In the genomic region with DNA sequence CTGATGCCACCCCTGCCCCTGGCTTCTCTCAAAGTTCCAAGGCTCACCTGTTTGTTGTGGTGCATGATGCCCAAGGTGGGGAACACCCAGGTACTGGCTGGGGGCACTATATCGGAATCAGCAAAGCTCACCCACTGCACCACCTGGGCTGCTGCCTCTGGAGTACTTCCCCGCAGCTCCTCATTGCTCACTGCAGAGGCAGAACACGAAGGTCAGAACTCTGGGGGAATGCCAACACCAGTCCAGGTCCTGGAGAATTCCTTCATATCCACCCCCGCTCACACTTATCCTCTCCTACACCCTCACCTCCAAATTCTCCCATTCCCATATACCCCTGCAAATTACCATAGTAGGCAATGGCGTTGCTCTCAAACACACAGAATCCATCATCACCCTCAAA, we compare ENCODE assay signal across 8 cellular contexts. TPM values are rescaled to one million over a fixed set of nuclear protein-coding genes. Genes with fewer than 3 reads are reported as not detected.
A peak's percentile ranks its signal among the peaks of the same experiment; 100 is the strongest.
DNase-seq lines count a peak whose midpoint lies in the region; ATAC-seq and TF ChIP-seq lines count a peak whose summit lies in the region.
"Not testable (repeated sequence)": the region's sequence is repeated elsewhere in the genome, so short reads cannot be mapped to it uniquely, and the experiment has no call there.

No MANE protein-coding gene starts in this region.

- H3K27me3 Mint-ChIP-seq in CD8-positive, alpha-beta T cell (ENCODE audit: low read depth); activated CD8-positive, alpha-beta memory T cell treated with anti-CD3 and anti-CD28 coated beads, Interleukin-2, amount 10 ng/mL, durations not matched to agents 7 days and 5 days: not testable (repeated sequence)
- peaks cover 16% of the 10 kb centered on the region for H3K27me3 Mint-ChIP-seq in brain

- H3K9me2 ChIP-seq in neural cell (ENCODE audit: insufficient read depth, low read length): not testable (repeated sequence)

- H3K4me3 Mint-ChIP-seq in CD8-positive, alpha-beta T cell: peak overlapping the region; percentile 33
- H3K4me3 Mint-ChIP-seq in activated CD8-positive, alpha-beta memory T cell treated with anti-CD3 and anti-CD28 coated beads, Interleukin-2, amount 10 ng/mL, durations not matched to agents 7 days and 5 days: peak overlapping the region; percentile 94
- peak overlapping the region; percentile 25 to 97 (median 94) for H3K4me3 Mint-ChIP-seq in brain

- H3K4me1 Mint-ChIP-seq in CD8-positive, alpha-beta T cell (ENCODE audit: low read depth): peaks cover 58% of the 10 kb centered on the region
- H3K4me1 Mint-ChIP-seq in activated CD8-positive, alpha-beta memory T cell treated with anti-CD3 and anti-CD28 coated beads, Interleukin-2, amount 10 ng/mL, durations not matched to agents 7 days and 5 days: peaks cover 66% of the 10 kb centered on the region
- H3K4me1 Mint-ChIP-seq in brain: peaks cover 55% of the 10 kb centered on the region

- not testable (repeated sequence) for TF ChIP-seq EP300 in neural cell (conservative IDR thresholded peaks at IDR 0.05; ENCODE audit: poor library complexity, severe bottlenecking)

- H3K36me3 ChIP-seq in CD8-positive, alpha-beta T cell (ENCODE audit: insufficient read depth, low read length): peaks cover 29% of the 10 kb centered on the region
- H3K36me3 ChIP-seq in HUES64 (ENCODE audit: insufficient read depth, low read length): peaks cover 73% of the 10 kb centered on the region
- H3K36me3 ChIP-seq in RWPE2 (ENCODE audit: low read depth): peaks cover 67% of the 10 kb centered on the region
- peaks cover 56% of the 10 kb centered on the region for H3K36me3 ChIP-seq in cardiac muscle cell
- not testable (repeated sequence) for H3K36me3 ChIP-seq in neural cell (ENCODE audit: insufficient read depth, low read length)
- peaks cover 34 to 37% of the 10 kb centered on the region in 2 donors for H3K36me3 ChIP-seq in stomach smooth muscle (ENCODE audit: control insufficient read depth in 2 of 2, insufficient read depth in 2 of 2, low read length in 2 of 2)

- TF ChIP-seq RAD21 in neural cell (conservative IDR thresholded peaks at IDR 0.05): not testable (repeated sequence)

- ATAC-seq in CD8-positive, alpha-beta T cell; RWPE2 (ENCODE audit: low read depth); activated CD8-positive, alpha-beta memory T cell treated with anti-CD3 and anti-CD28 coated beads, Interleukin-2, amount 10 ng/mL, durations not matched to agents 7 days and 5 days: not testable (repeated sequence)

- H4K20me1 ChIP-seq in neural cell (ENCODE audit: insufficient read depth): not testable (repeated sequence)

- not testable (repeated sequence) for H3K9me3 ChIP-seq in CD8-positive, alpha-beta T cell (ENCODE audit: low read length); HUES64 (ENCODE audit: insufficient read depth, low read depth, low read length); RWPE2 (ENCODE audit: severe bottlenecking); cardiac muscle cell (ENCODE audit: low read depth); neural cell (ENCODE audit: low read length); stomach smooth muscle (ENCODE audit: control insufficient read depth in 2 of 2, low read length in 2 of 2)

- not testable (repeated sequence) for H3K4me3 ChIP-seq in CD8-positive, alpha-beta T cell (ENCODE audit: low read depth, low read length); RWPE2 (ENCODE audit: severe bottlenecking); cardiac muscle cell; stomach smooth muscle (ENCODE audit: low read length in 2 of 2)
- H3K4me3 ChIP-seq in HUES64 (ENCODE audit: low read length): peak overlapping the region; percentile 92; the same call in 1 of the 2 replicates
- H3K4me3 ChIP-seq in neural cell (ENCODE audit: low read length): peak overlapping the region; percentile 87

- H3K27me3 ChIP-seq in CD8-positive, alpha-beta T cell (ENCODE audit: insufficient read depth, low read length); HUES64 (ENCODE audit: insufficient read depth, low read length); RWPE2 (ENCODE audit: insufficient read depth, poor library complexity, severe bottlenecking); cardiac muscle cell; neural cell (ENCODE audit: insufficient read depth, low read depth, low read length); stomach smooth muscle (ENCODE audit: control insufficient read depth in 1 of 2, insufficient read depth in 2 of 2, low read length in 2 of 2): not testable (repeated sequence)

- H3K27ac ChIP-seq in CD8-positive, alpha-beta T cell (ENCODE audit: low read depth, low read length); HUES64 (ENCODE audit: low read depth, low read length); neural cell (ENCODE audit: low read length); stomach smooth muscle (ENCODE audit: low read length): not testable (repeated sequence)
- H3K27ac ChIP-seq in RWPE2 (ENCODE audit: poor library complexity, severe bottlenecking) (peak overlapping the region; percentile 79), cardiac muscle cell (peak overlapping the region; percentile 53)

- not testable (repeated sequence) for DNase-seq in CD8-positive, alpha-beta T cell; RWPE2 (ENCODE audit: low spot score); activated CD8-positive, alpha-beta memory T cell treated with anti-CD3 and anti-CD28 coated beads, Interleukin-2, amount 10 ng/mL, durations not matched to agents 7 days and 5 days; cardiac muscle cell (ENCODE audit: low read depth in 1 of 2, low spot score in 1 of 2)

- H3K9me3 Mint-ChIP-seq in CD8-positive, alpha-beta T cell; activated CD8-positive, alpha-beta memory T cell treated with anti-CD3 and anti-CD28 coated beads, Interleukin-2, amount 10 ng/mL, durations not matched to agents 7 days and 5 days (ENCODE audit: low read depth); brain: not testable (repeated sequence)

- not testable (repeated sequence) for TF ChIP-seq CTCF in CD8-positive, alpha-beta T cell (IDR thresholded peaks at IDR 0.05); RWPE2 (IDR thresholded peaks at IDR 0.05; ENCODE audit: poor library complexity, severe bottlenecking); brain (conservative IDR thresholded peaks at IDR 0.05); cardiac muscle cell (IDR thresholded peaks at IDR 0.05; ENCODE audit: low read depth, low read length); neural cell (IDR thresholded peaks at IDR 0.05; ENCODE audit: poor library complexity, severe bottlenecking)

- POLR2A ChIA-PET in CD8-positive, alpha-beta T cell (lab: Charles Lee): not testable (repeated sequence)

- H3K79me2 ChIP-seq in neural cell (replicated peaks; ENCODE audit: insufficient read depth, low read length): peaks cover 34% of the 10 kb centered on the region

- H3K9ac ChIP-seq in HUES64 (ENCODE audit: low read depth, low read length) (peak overlapping the region; percentile 98; the same call in 1 of the 2 replicates), stomach smooth muscle (ENCODE audit: low read length in 2 of 2) (peak overlapping the region; percentile 6 to 42)
- H3K9ac ChIP-seq in neural cell (ENCODE audit: low read length): not testable (repeated sequence)

- H3K36me3 Mint-ChIP-seq in CD8-positive, alpha-beta T cell: peaks cover 81% of the 10 kb centered on the region
- H3K36me3 Mint-ChIP-seq in activated CD8-positive, alpha-beta memory T cell treated with anti-CD3 and anti-CD28 coated beads, Interleukin-2, amount 10 ng/mL, durations not matched to agents 7 days and 5 days: peaks cover 51% of the 10 kb centered on the region
- peaks cover 69% of the 10 kb centered on the region for H3K36me3 Mint-ChIP-seq in brain

- intact Hi-C loops in CD8-positive, alpha-beta T cell (cut with DNase I, micrococcal nuclease): loop anchor here in 1 of 2 experiments (5.0 kb wide), 3 partner anchors 51 to 181 kb away; a partner anchor contains a TSS

- not testable (repeated sequence) for H3F3A ChIP-seq in neural cell (ENCODE audit: insufficient read depth, low read length, poor library complexity, severe bottlenecking)

- H3K4me2 ChIP-seq in neural cell (ENCODE audit: low read length): not testable (repeated sequence)

- CTCF ChIA-PET in CD8-positive, alpha-beta T cell (lab: Charles Lee): interaction anchor here (0.6 to 5.5 kb wide), 2 partner anchors 13 to 146 kb away, joined by 3 to 53 read pairs; no protein-coding TSS in a partner anchor
- CTCF ChIA-PET in activated CD8-positive, alpha-beta memory T cell treated with anti-CD3 and anti-CD28 coated beads, Interleukin-2, amount 10 ng/mL, durations not matched to agents 7 days and 5 days (lab: Charles Lee): interaction anchor here (1.2 to 7.3 kb wide), 5 partner anchors 12 to 177 kb away, joined by 4 to 60 read pairs (median 44); a partner anchor contains a TSS

- H2AFZ ChIP-seq in neural cell (ENCODE audit: low read depth, low read length): not testable (repeated sequence)

- H3K4me1 ChIP-seq in CD8-positive, alpha-beta T cell (ENCODE audit: insufficient read depth, low read length): peaks cover 28% of the 10 kb centered on the region
- H3K4me1 ChIP-seq in HUES64 (ENCODE audit: insufficient read depth, low read length) (peaks cover 24% of the 10 kb centered on the region; the same call in 1 of the 2 replicates), stomach smooth muscle (ENCODE audit: control insufficient read depth, insufficient read depth, low read length) (peaks cover 34% of the 10 kb centered on the region)
- not testable (repeated sequence) for H3K4me1 ChIP-seq in RWPE2 (ENCODE audit: insufficient read depth, poor library complexity, severe bottlenecking); cardiac muscle cell (ENCODE audit: low read depth)

- peak overlapping the region; percentile 49 for H3K27ac Mint-ChIP-seq in CD8-positive, alpha-beta T cell
- peak overlapping the region; percentile 48 for H3K27ac Mint-ChIP-seq in activated CD8-positive, alpha-beta memory T cell treated with anti-CD3 and anti-CD28 coated beads, Interleukin-2, amount 10 ng/mL, durations not matched to agents 7 days and 5 days
- H3K27ac Mint-ChIP-seq in brain: peak overlapping the region; percentile 6 to 97 (median 27)

- WGBS in HUES64: 95% methylated on average over 5 of the region's 5 CpGs

RNA-seq across cellular contexts. Expression of a gene that starts 2.2 kb away (rescaled TPM):
- total RNA-seq in CD8-positive, alpha-beta T cell: 1,000 to 10,000 TPM; 2,174 to 2,204 TPM
- polyA plus RNA-seq in HUES64 (2013, experiment 1 of 2): 1,523 TPM
- 1,614 TPM for polyA plus RNA-seq in HUES64 (2013, experiment 2 of 2)
- total RNA-seq in activated CD8-positive, alpha-beta memory T cell treated with anti-CD3 and anti-CD28 coated beads, Interleukin-2, amount 10 ng/mL, durations not matched to agents 7 days and 5 days: 1,000 to 10,000 TPM in 1 of 2 experiments, 100 to 1,000 TPM in 1; 878 to 1,201 TPM
- polyA plus RNA-seq in brain (ENCODE audit: insufficient read depth, low read depth, low replicate concordance) (3,048 TPM), cardiac muscle cell (769 and 853 TPM in 2 replicates), neural cell (1,473 and 1,555 TPM in 2 replicates)
- total RNA-seq in cardiac muscle cell: 1,990 and 2,091 TPM in 2 replicates
- polyA minus RNA-seq in neural cell: 976 and 1,099 TPM in 2 replicates

RNA-seq across cellular contexts. Expression of a gene that starts 19.8 kb away (rescaled TPM):
- total RNA-seq in CD8-positive, alpha-beta T cell: 10 to 100 TPM; 15.3 to 17.7 TPM
- 11.8 TPM for polyA plus RNA-seq in HUES64 (2013, experiment 1 of 2)
- polyA plus RNA-seq in HUES64 (2013, experiment 2 of 2): 13.8 TPM
- total RNA-seq in activated CD8-positive, alpha-beta memory T cell treated with anti-CD3 and anti-CD28 coated beads, Interleukin-2, amount 10 ng/mL, durations not matched to agents 7 days and 5 days: 10 to 100 TPM; 24.7 to 29.6 TPM
- polyA plus RNA-seq in brain (ENCODE audit: insufficient read depth, low read depth, low replicate concordance) (28.4 TPM), cardiac muscle cell (18.7 and 32.1 TPM in 2 replicates), neural cell (12.0 and 17.8 TPM in 2 replicates)
- 14.9 and 29.1 TPM in 2 replicates for total RNA-seq in cardiac muscle cell
- 8.5 and 12.2 TPM in 2 replicates for polyA minus RNA-seq in neural cell

RNA-seq across cellular contexts. Expression of a gene that starts 24.9 kb away (rescaled TPM):
- total RNA-seq in CD8-positive, alpha-beta T cell: 100 to 1,000 TPM; 185 to 188 TPM
- polyA plus RNA-seq in HUES64 (2013, experiment 1 of 2): 3.4 TPM
- polyA plus RNA-seq in HUES64 (2013, experiment 2 of 2): 4.6 TPM
- total RNA-seq in activated CD8-positive, alpha-beta memory T cell treated with anti-CD3 and anti-CD28 coated beads, Interleukin-2, amount 10 ng/mL, durations not matched to agents 7 days and 5 days: 100 to 1,000 TPM; 180 to 390 TPM
- 17.2 TPM for polyA plus RNA-seq in brain (ENCODE audit: insufficient read depth, low read depth, low replicate concordance)
- 50.1 and 77.1 TPM in 2 replicates for total RNA-seq in cardiac muscle cell
- 10.9 and 13.4 TPM in 2 replicates for polyA plus RNA-seq in cardiac muscle cell
- polyA plus RNA-seq in neural cell: 0.11 and 0.12 TPM in 2 replicates
- polyA minus RNA-seq in neural cell: 0.81 and 0.97 TPM in 2 replicates

RNA-seq across cellular contexts. Expression of a gene that starts 30.2 kb away (rescaled TPM):
- total RNA-seq in CD8-positive, alpha-beta T cell: 100 to 1,000 TPM; 148 to 154 TPM
- polyA plus RNA-seq in HUES64 (2013, experiment 1 of 2): 99.8 TPM
- 97.7 TPM for polyA plus RNA-seq in HUES64 (2013, experiment 2 of 2)
- total RNA-seq in activated CD8-positive, alpha-beta memory T cell treated with anti-CD3 and anti-CD28 coated beads, Interleukin-2, amount 10 ng/mL, durations not matched to agents 7 days and 5 days: 100 to 1,000 TPM; 245 to 264 TPM
- 111 TPM for polyA plus RNA-seq in brain (ENCODE audit: insufficient read depth, low read depth, low replicate concordance)
- 101 and 108 TPM in 2 replicates for total RNA-seq in cardiac muscle cell
- polyA plus RNA-seq in cardiac muscle cell: 22.9 and 31.9 TPM in 2 replicates
- polyA plus RNA-seq in neural cell: 130 and 140 TPM in 2 replicates
- polyA minus RNA-seq in neural cell: 151 and 174 TPM in 2 replicates

RNA-seq across cellular contexts. Expression of a gene that starts 41.1 kb away (rescaled TPM):
- total RNA-seq in CD8-positive, alpha-beta T cell: 100 to 1,000 TPM; 167 to 189 TPM
- 10.8 TPM for polyA plus RNA-seq in HUES64 (2013, experiment 1 of 2)
- 11.2 TPM for polyA plus RNA-seq in HUES64 (2013, experiment 2 of 2)
- 100 to 1,000 TPM; 132 to 133 TPM for total RNA-seq in activated CD8-positive, alpha-beta memory T cell treated with anti-CD3 and anti-CD28 coated beads, Interleukin-2, amount 10 ng/mL, durations not matched to agents 7 days and 5 days
- polyA plus RNA-seq in brain (ENCODE audit: insufficient read depth, low read depth, low replicate concordance) (23.3 TPM), cardiac muscle cell (32.0 and 38.4 TPM in 2 replicates), neural cell (0.38 and 2.5 TPM in 2 replicates)
- total RNA-seq in cardiac muscle cell: 21.1 and 42.8 TPM in 2 replicates
- polyA minus RNA-seq in neural cell: 1.4 and 1.7 TPM in 2 replicates

Comparison
In these comparisons a context has a peak if more than half of its experiments do, and no peak if none do; other contexts are left out.
1. H3K4me3 Mint-ChIP-seq: peak in every context shown above with its lines; median percentile 94 in activated CD8-positive, alpha-beta memory T cell treated with anti-CD3 and anti-CD28 coated beads, Interleukin-2, amount 10 ng/mL, durations not matched to agents 7 days and 5 days; 94 in brain; 33 in CD8-positive, alpha-beta T cell.